In the genomic region with DNA sequence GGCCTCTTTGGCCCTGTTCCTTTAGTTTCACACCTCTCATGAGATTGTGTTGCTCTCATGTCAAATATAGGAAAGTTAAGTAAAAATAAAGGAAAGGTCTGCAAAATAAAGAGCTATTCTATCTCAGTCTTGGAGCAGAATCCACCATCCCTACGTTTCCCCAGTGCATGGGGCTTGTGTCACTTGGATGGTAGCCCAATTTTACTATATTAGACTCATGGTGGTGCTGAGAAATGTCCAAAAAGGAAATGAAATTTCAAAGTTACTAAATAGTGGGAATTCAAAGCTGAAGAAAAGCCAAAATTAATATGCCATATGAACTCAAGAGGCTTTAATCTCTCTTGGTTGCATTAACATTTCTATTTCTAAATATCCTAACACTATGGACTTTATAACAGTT, we compare ENCODE assay signal across 22 cellular contexts.
A peak's percentile ranks its signal among the peaks of the same experiment; 100 is the strongest.
DNase-seq lines count a peak whose midpoint lies in the region; ATAC-seq, FAIRE-seq and TF ChIP-seq lines count a peak whose summit lies in the region.
"Had no signal": no experiment of that assay in that cellular context is flagged by ENCODE, and none has a peak within 500 bp of the region (broad histone marks: within the 10 kb centered on the region; RNA-seq: fewer than 3 reads in every experiment).

No MANE protein-coding gene starts in this region.

- H3K4me1 ChIP-seq in SK-N-SH (ENCODE audit: control insufficient read depth in 1 of 2, insufficient read depth in 2 of 2, low read depth in 1 of 2, low read length in 1 of 2) (peaks cover 0 to 21% of the 10 kb centered on the region in 2 experiments; a peak in 3 of 4 replicates), SJCRH30 (no peaks in the 10 kb centered on the region; the same call in 1 of the 2 replicates), small intestine (ENCODE audit: control insufficient read depth in 2 of 2, insufficient read depth in 1 of 2, low read depth in 1 of 2, low read length in 1 of 2) (no peaks in the 10 kb centered on the region)

- FAIRE-seq in small intestine (lab: Jason Lieb, UNC), result no peak

- H3K9me3 ChIP-seq in SK-N-SH (no peaks in the 10 kb centered on the region), SJCRH30 (replicated peaks) (no peaks in the 10 kb centered on the region), small intestine (ENCODE audit: control insufficient read depth, low read depth) (no peaks in the 10 kb centered on the region)

- H3K27ac Mint-ChIP-seq in osteocyte (ENCODE audit: unreplicated experiment), result peak overlapping the region; percentile 64
- H3K27ac Mint-ChIP-seq: H9 had no signal

- POLR2A ChIA-PET in SK-N-SH (lab: Yijun Ruan, JAX), result no interaction called here

- H3K4me3 ChIP-seq in SK-N-SH (ENCODE audit: low read depth in 2 of 2, low read length in 1 of 2) (no peak overlapping the region), cardiac fibroblast (replicated peaks in 1 of 2; ENCODE audit: low read depth in 2 of 2, low read length in 2 of 2) (no peak overlapping the region), fibroblast of pulmonary artery (replicated peaks; ENCODE audit: low read depth, low read length) (no peak overlapping the region), SJCRH30 (no peak overlapping the region), small intestine (ENCODE audit: low read depth in 1 of 2, low read length in 2 of 2) (no peak overlapping the region)

- peaks cover 60% of the 10 kb centered on the region for H3K4me1 Mint-ChIP-seq in osteocyte (ENCODE audit: unreplicated experiment)
- H3K4me1 Mint-ChIP-seq: H9 had no signal

- peaks cover 4% of the 10 kb centered on the region for H3K36me3 Mint-ChIP-seq in osteocyte (ENCODE audit: unreplicated experiment)

- no peak for TF ChIP-seq EP300 in SK-N-SH (IDR thresholded peaks at IDR 0.05; ENCODE audit: borderline replicate concordance in 1 of 2, low read depth in 1 of 2, low read length in 1 of 2)

- H2AFZ ChIP-seq in SK-N-SH (ENCODE audit: low read depth), result no peak overlapping the region; the same call in 1 of the 2 replicates

- H3K79me2 ChIP-seq in SK-N-SH (ENCODE audit: insufficient read depth), result peaks cover 21% of the 10 kb centered on the region

- no peaks in the 10 kb centered on the region for H3K27me3 ChIP-seq in SK-N-SH (ENCODE audit: insufficient read depth)
- H3K27me3 ChIP-seq in SJCRH30, result no peaks in the 10 kb centered on the region
- no peaks in the 10 kb centered on the region for H3K27me3 ChIP-seq in small intestine (ENCODE audit: control insufficient read depth in 2 of 2, insufficient read depth in 2 of 2, low read length in 2 of 2)

- H3K36me3 ChIP-seq in SK-N-SH (replicated peaks in 1 of 2; ENCODE audit: control insufficient read depth in 1 of 2, insufficient read depth in 2 of 2, low read length in 1 of 2) (peaks cover 0 to 19% of the 10 kb centered on the region in 2 experiments), SJCRH30 (peaks cover 27% of the 10 kb centered on the region), small intestine (ENCODE audit: control insufficient read depth in 2 of 2, insufficient read depth in 2 of 2, low read length in 2 of 2) (no peaks in the 10 kb centered on the region)

- peaks cover 60% of the 10 kb centered on the region for H3F3A ChIP-seq in SK-N-SH (replicated peaks; ENCODE audit: insufficient read depth)

- ATAC-seq in SK-N-SH treated with all-trans-retinoic acid at 6 μM for 48 hours, result no peak
- ATAC-seq: Panc1 had no signal

- DNase-seq in SK-N-SH (no peak), cardiac fibroblast (ENCODE audit: low read depth in 2 of 2) (peak; percentile 64 to 71), fibroblast of pulmonary artery (ENCODE audit: low read depth) (peak; percentile 58), osteocyte (ENCODE audit: extremely low spot score, unreplicated experiment) (no peak), epidermal melanocyte (ENCODE audit: insufficient read length, low spot score) (no peak), SJCRH30 (no peak), small intestine (no peak)
- DNase-seq: DMS53, H9, KG1, MV-4-11, NCI-H1105 treated with DMSO at 0.1 percent for 48 hours, NCI-H1694, NCI-H2081, NCI-H2171, NCI-H524 treated with DMSO at 0.1 percent for 48 hours, NCI-H82, SIG-M5 had no signal

- H3K27ac ChIP-seq in SK-N-SH (ENCODE audit: low read depth in 2 of 2, low read length in 1 of 2) (peak overlapping the region; percentile 11 to 90; a peak in 3 of 4 replicates), SJCRH30 (no peak overlapping the region), small intestine (ENCODE audit: low read depth in 1 of 2, low read length in 1 of 2) (no peak overlapping the region)
- H3K27ac ChIP-seq: 22Rv1, C4-2B had no signal

- H3K27me3 Mint-ChIP-seq in osteocyte (ENCODE audit: unreplicated experiment), result no peaks in the 10 kb centered on the region

- H3K9me3 Mint-ChIP-seq in osteocyte (ENCODE audit: unreplicated experiment), result peaks cover 12% of the 10 kb centered on the region
- H3K9me3 Mint-ChIP-seq: H9 had no signal

- no peaks in the 10 kb centered on the region for H4K20me1 ChIP-seq in SK-N-SH (ENCODE audit: insufficient read depth)

- WGBS in SK-N-SH (ENCODE audit: low lambda C conversion rate), result 25% methylated on average over 1 of the region's 1 CpG
- whole genome bisulfite sequencing in small intestine, 3 donors, result 47 to 80% (median 65%) methylated on average over 1 of the region's 1 CpG

- TF ChIP-seq CTCF in SK-N-SH (IDR thresholded peaks at IDR 0.05) (no peak), cardiac fibroblast (IDR thresholded peaks at IDR 0.05; ENCODE audit: low read depth, low read length) (no peak), fibroblast of pulmonary artery (IDR thresholded peaks at IDR 0.05; ENCODE audit: low read length, missing control alignments) (no peak), osteocyte (IDR thresholded peaks at IDR 0.05) (no peak)

- TF ChIP-seq RAD21 in SK-N-SH (IDR thresholded peaks at IDR 0.05; ENCODE audit: low read length), result no peak

- H3K9me2 ChIP-seq in SK-N-SH, result no peaks in the 10 kb centered on the region

- CTCF ChIA-PET in SK-N-SH (lab: Yijun Ruan, JAX), result no interaction called here

- no peak overlapping the region; the same call in 1 of the 2 replicates for H3K9ac ChIP-seq in SK-N-SH

- 0 out of 2 replicates have a peak overlapping the region, but pooled peaks have one; percentile 33 for H3K4me2 ChIP-seq in SK-N-SH

- H3K4me3 Mint-ChIP-seq in osteocyte (ENCODE audit: unreplicated experiment), result no peak overlapping the region
- H3K4me3 Mint-ChIP-seq: H9 had no signal

TF ChIP-seq in SK-N-SH, 30 proteins besides CTCF, POLR2A, EP300 and RAD21 (continues in another document):
- no peak for TF ChIP-seq RXRA (IDR thresholded peaks at IDR 0.05; ENCODE audit: borderline replicate concordance, low read depth)
- TF ChIP-seq EZH2phosphoT487 (IDR thresholded peaks at IDR 0.05; ENCODE audit: borderline replicate concordance, low read depth), result no peak
- TF ChIP-seq TEAD4 (IDR thresholded peaks at IDR 0.05; ENCODE audit: borderline replicate concordance, insufficient read depth), result no peak
- no peak for TF ChIP-seq TCF12 (IDR thresholded peaks at IDR 0.05)
- no peak for TF ChIP-seq FOXM1 (IDR thresholded peaks at IDR 0.05; ENCODE audit: low read depth)
- TF ChIP-seq NFIC (IDR thresholded peaks at IDR 0.05; ENCODE audit: borderline replicate concordance), result no peak
- TF ChIP-seq RFX5 (IDR thresholded peaks at IDR 0.05; ENCODE audit: low read length), result no peak
- no peak for TF ChIP-seq TAF1 (IDR thresholded peaks at IDR 0.05; ENCODE audit: borderline replicate concordance, low read depth, low read length)
- TF ChIP-seq, protein P1, sequence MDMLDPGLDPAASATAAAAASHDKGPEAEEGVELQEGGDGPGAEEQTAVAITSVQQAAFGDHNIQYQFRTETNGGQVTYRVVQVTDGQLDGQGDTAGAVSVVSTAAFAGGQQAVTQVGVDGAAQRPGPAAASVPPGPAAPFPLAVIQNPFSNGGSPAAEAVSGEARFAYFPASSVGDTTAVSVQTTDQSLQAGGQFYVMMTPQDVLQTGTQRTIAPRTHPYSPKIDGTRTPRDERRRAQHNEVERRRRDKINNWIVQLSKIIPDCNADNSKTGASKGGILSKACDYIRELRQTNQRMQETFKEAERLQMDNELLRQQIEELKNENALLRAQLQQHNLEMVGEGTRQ (IDR thresholded peaks at IDR 0.05; ENCODE audit: borderline replicate concordance, low read depth, low read length), result no peak
- TF ChIP-seq FOXJ3 (CRISPR knock-in tag; IDR thresholded peaks at IDR 0.05), result no peak
- TF ChIP-seq RCOR1 (IDR thresholded peaks at IDR 0.05; ENCODE audit: low read length), result no peak
- TF ChIP-seq GABPA (IDR thresholded peaks at IDR 0.05; ENCODE audit: low read depth), result no peak
- no peak for TF ChIP-seq GATA2 (CRISPR knock-in tag; IDR thresholded peaks at IDR 0.05)
- TF ChIP-seq YY1 (IDR thresholded peaks at IDR 0.05; ENCODE audit: low read depth), result no peak
- no peak for TF ChIP-seq NRF1 (IDR thresholded peaks at IDR 0.05; ENCODE audit: low read depth, low read length)

TF ChIP-seq in SK-N-SH treated with all-trans-retinoic acid at 6 μM for 48 hours, 23 proteins besides CTCF, POLR2A, EP300 and RAD21 (continues in another document):
- TF ChIP-seq, protein P2, sequence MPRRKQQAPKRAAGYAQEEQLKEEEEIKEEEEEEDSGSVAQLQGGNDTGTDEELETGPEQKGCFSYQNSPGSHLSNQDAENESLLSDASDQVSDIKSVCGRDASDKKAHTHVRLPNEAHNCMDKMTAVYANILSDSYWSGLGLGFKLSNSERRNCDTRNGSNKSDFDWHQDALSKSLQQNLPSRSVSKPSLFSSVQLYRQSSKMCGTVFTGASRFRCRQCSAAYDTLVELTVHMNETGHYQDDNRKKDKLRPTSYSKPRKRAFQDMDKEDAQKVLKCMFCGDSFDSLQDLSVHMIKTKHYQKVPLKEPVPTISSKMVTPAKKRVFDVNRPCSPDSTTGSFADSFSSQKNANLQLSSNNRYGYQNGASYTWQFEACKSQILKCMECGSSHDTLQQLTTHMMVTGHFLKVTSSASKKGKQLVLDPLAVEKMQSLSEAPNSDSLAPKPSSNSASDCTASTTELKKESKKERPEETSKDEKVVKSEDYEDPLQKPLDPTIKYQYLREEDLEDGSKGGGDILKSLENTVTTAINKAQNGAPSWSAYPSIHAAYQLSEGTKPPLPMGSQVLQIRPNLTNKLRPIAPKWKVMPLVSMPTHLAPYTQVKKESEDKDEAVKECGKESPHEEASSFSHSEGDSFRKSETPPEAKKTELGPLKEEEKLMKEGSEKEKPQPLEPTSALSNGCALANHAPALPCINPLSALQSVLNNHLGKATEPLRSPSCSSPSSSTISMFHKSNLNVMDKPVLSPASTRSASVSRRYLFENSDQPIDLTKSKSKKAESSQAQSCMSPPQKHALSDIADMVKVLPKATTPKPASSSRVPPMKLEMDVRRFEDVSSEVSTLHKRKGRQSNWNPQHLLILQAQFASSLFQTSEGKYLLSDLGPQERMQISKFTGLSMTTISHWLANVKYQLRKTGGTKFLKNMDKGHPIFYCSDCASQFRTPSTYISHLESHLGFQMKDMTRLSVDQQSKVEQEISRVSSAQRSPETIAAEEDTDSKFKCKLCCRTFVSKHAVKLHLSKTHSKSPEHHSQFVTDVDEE (CRISPR knock-in tag; IDR thresholded peaks at IDR 0.05), result no peak
- TF ChIP-seq ZNF70 (CRISPR knock-in tag; IDR thresholded peaks at IDR 0.05), result no peak

Comparison
In these comparisons a context has a peak if more than half of its experiments do, and no peak if none do; other contexts are left out.
1. DNase-seq: peak in cardiac fibroblast (2 of 2) and fibroblast of pulmonary artery (single experiment); none in SK-N-SH (single experiment), osteocyte (single experiment), epidermal melanocyte (single experiment), SJCRH30 (0 of 2) and small intestine (single experiment).
2. H3K27ac ChIP-seq: peak in SK-N-SH (2 of 2); none in SJCRH30 (single experiment) and small intestine (0 of 2).